1 cellular context compared by ENCODE assay signal in the genomic region with DNA sequence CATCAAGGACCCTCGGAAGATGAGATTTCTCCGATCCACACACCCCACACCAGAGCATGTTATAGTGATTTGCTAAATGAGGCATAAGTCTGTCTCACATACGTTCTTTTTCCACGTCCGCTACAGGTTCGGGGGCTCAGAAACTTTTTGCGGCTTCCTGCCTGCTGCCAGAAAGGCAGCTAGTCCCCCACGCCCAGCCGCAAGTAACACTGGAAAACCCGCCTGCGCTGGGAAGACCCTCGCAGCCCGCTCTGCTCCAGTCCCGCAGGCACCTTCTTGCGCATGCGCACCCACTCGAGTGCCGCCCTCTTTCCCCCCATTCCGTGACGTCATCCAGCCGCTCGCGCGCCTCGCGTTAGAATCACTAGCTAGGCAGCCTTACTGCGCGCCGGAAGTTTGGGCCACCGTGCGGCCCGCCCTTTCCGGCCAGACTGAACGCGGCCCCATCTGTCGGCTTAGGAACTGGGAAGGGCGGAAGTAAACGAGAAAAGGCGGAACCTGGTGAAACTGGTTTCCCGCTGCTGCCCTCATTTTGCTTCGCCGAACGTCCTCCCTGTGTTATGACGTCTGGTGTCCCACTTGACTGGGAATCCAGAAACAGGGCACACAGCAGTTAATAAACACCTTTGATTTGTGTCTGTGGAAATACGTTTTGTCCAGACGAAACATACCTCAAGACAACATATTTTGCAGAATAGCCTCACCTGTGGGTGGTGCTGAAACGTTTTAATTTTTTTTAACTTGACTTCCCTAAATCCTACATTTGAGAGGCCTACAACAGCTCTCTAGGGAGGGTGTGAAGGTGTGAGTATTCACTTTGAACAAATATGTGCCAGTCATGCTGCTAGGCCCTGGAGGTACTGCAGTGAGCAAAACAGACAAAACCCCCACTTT.
A peak's percentile ranks its signal among the peaks of the same experiment; 100 is the strongest.
TF ChIP-seq lines count a peak whose summit lies in the region.

A gene (minus strand): TSS at position 284 of the 894 bp plus-strand sequence. CDS start 925 bp downstream, outside the sequence.

TF ChIP-seq in liver, 16 proteins besides CTCF, POLR2A, EP300 and RAD21 (continued from another document):
- TF ChIP-seq, protein P1, sequence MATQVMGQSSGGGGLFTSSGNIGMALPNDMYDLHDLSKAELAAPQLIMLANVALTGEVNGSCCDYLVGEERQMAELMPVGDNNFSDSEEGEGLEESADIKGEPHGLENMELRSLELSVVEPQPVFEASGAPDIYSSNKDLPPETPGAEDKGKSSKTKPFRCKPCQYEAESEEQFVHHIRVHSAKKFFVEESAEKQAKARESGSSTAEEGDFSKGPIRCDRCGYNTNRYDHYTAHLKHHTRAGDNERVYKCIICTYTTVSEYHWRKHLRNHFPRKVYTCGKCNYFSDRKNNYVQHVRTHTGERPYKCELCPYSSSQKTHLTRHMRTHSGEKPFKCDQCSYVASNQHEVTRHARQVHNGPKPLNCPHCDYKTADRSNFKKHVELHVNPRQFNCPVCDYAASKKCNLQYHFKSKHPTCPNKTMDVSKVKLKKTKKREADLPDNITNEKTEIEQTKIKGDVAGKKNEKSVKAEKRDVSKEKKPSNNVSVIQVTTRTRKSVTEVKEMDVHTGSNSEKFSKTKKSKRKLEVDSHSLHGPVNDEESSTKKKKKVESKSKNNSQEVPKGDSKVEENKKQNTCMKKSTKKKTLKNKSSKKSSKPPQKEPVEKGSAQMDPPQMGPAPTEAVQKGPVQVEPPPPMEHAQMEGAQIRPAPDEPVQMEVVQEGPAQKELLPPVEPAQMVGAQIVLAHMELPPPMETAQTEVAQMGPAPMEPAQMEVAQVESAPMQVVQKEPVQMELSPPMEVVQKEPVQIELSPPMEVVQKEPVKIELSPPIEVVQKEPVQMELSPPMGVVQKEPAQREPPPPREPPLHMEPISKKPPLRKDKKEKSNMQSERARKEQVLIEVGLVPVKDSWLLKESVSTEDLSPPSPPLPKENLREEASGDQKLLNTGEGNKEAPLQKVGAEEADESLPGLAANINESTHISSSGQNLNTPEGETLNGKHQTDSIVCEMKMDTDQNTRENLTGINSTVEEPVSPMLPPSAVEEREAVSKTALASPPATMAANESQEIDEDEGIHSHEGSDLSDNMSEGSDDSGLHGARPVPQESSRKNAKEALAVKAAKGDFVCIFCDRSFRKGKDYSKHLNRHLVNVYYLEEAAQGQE (IDR thresholded peaks at IDR 0.05) = no peak
- TF ChIP-seq SP1 (IDR thresholded peaks at IDR 0.05) (peak; percentile 88), GABPA (IDR thresholded peaks at IDR 0.05 in 1 of 2, conservative IDR thresholded peaks at IDR 0.05 in 1 of 2) (peak; percentile 98 to 99)
TF ChIP-seq in liver: peak in this region for 10.
